16 cellular contexts compared by ENCODE assay signal in the genomic region with DNA sequence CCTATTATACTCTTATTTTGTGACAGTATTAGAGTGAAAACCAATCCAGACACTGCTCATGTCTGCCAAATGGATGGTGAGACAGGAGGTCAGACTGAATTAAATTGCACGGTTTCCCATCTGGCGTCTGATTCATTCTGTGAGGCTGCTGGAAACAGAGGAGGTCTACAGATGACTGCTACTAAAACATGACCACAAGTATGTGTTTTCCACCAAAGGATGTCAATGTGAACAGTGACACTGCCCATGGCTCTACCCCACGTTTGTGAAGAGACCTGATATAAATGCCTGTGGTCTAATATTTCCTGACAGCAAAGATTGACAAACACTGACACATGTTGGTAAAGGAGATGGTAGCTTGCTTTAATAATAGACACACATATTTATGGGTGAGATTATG.
DNase-seq lines count a peak whose midpoint lies in the region; TF ChIP-seq lines count a peak whose summit lies in the region.
"Had no signal": no experiment of that assay in that cellular context is flagged by ENCODE, and none has a peak within 500 bp of the region (broad histone marks: within the 10 kb centered on the region; RNA-seq: fewer than 3 reads in every experiment).

No MANE protein-coding gene starts in this region.

- TF ChIP-seq CTCF in RWPE1 (conservative IDR thresholded peaks at IDR 0.05; ENCODE audit: low read depth): no peak

- no peaks in the 10 kb centered on the region for H3K27me3 Mint-ChIP-seq in activated T-cell treated with anti-CD3 and anti-CD28 coated beads, Interleukin-2, amount 50 U/mL, for 24 hours

- no peak overlapping the region for H3K27ac ChIP-seq in RWPE1
- H3K27ac ChIP-seq: BLaER1, HL-60 had no signal

- H3K27ac Mint-ChIP-seq in activated T-cell treated with anti-CD3 and anti-CD28 coated beads, Interleukin-2, amount 50 U/mL, for 24 hours: no peak overlapping the region
- H3K27ac Mint-ChIP-seq: activated naive CD4-positive, alpha-beta T cell treated with anti-CD3 and anti-CD28 coated beads, Interleukin-2, amount 50 U/mL, for 24 hours; stimulated activated effector memory CD8-positive, alpha-beta T cell treated with anti-CD3 and anti-CD28 coated beads, Interleukin-12 subunit alpha, Interleukin-12 subunit beta, amount 100 ng/mL, for 72 hours; WTC11 had no signal

- H3K9me3 Mint-ChIP-seq in activated T-cell treated with anti-CD3 and anti-CD28 coated beads, Interleukin-2, amount 50 U/mL, for 24 hours: no peaks in the 10 kb centered on the region

- H3K4me1 Mint-ChIP-seq in activated T-cell treated with anti-CD3 and anti-CD28 coated beads, Interleukin-2, amount 50 U/mL, for 24 hours (ENCODE audit: low read depth): no peaks in the 10 kb centered on the region
- H3K4me1 Mint-ChIP-seq: activated naive CD4-positive, alpha-beta T cell treated with anti-CD3 and anti-CD28 coated beads, Interleukin-2, amount 50 U/mL, for 24 hours; stimulated activated effector memory CD8-positive, alpha-beta T cell treated with anti-CD3 and anti-CD28 coated beads, Interleukin-12 subunit alpha, Interleukin-12 subunit beta, amount 100 ng/mL, for 72 hours had no signal

- DNase-seq in Daoy (ENCODE audit: low read depth): peak; percentile 85
- DNase-seq in NCI-H524 treated with DMSO at 0.1 percent for 48 hours (lab: John Stamatoyannopoulos, UW): peak; percentile 23
- peak; percentile 25 for DNase-seq in dedifferentiated amniotic fluid mesenchymal stem cell (ENCODE audit: extremely low spot score)
- peak; percentile 78 for DNase-seq in non-pigmented ciliary epithelial cell (ENCODE audit: low read depth)
- no peak for DNase-seq in RWPE1 (ENCODE audit: low spot score)
- no peak for DNase-seq in effector CD4-positive, alpha-beta T cell
- no peak for DNase-seq in occipital lobe (lab: John Stamatoyannopoulos, UW)
- DNase-seq in activated T-cell treated with anti-CD3 and anti-CD28 coated beads, Interleukin-2, amount 50 U/mL, for 24 hours: no peak
- DNase-seq: dermis blood vessel endothelial cell; NCI-H2029; stimulated activated CD4-positive, alpha-beta T cell treated with anti-CD3 and anti-CD28 coated beads, Interleukin-4, amount 100 ng/mL, for 24 hours had no signal

- POLR2A ChIA-PET in RWPE1 (lab: Yijun Ruan, JAX; ENCODE audit: low non-redundant PET): no interaction called here

- CTCF ChIA-PET in RWPE1 (lab: Yijun Ruan, JAX): no interaction called here

- H3K4me3 Mint-ChIP-seq in activated T-cell treated with anti-CD3 and anti-CD28 coated beads, Interleukin-2, amount 50 U/mL, for 24 hours: no peak overlapping the region
- H3K4me3 Mint-ChIP-seq: activated naive CD4-positive, alpha-beta T cell treated with anti-CD3 and anti-CD28 coated beads, Interleukin-2, amount 50 U/mL, for 24 hours; stimulated activated effector memory CD8-positive, alpha-beta T cell treated with anti-CD3 and anti-CD28 coated beads, Interleukin-12 subunit alpha, Interleukin-12 subunit beta, amount 100 ng/mL, for 72 hours; WTC11 had no signal

- no peaks in the 10 kb centered on the region for H3K36me3 Mint-ChIP-seq in activated T-cell treated with anti-CD3 and anti-CD28 coated beads, Interleukin-2, amount 50 U/mL, for 24 hours (ENCODE audit: low read depth)
- H3K36me3 Mint-ChIP-seq: activated naive CD4-positive, alpha-beta T cell treated with anti-CD3 and anti-CD28 coated beads, Interleukin-2, amount 50 U/mL, for 24 hours; stimulated activated effector memory CD8-positive, alpha-beta T cell treated with anti-CD3 and anti-CD28 coated beads, Interleukin-12 subunit alpha, Interleukin-12 subunit beta, amount 100 ng/mL, for 72 hours; WTC11 had no signal

Comparison
In these comparisons a context has a peak if more than half of its experiments do, and no peak if none do; other contexts are left out.
1. DNase-seq: peak in Daoy (single experiment), NCI-H524 treated with DMSO at 0.1 percent for 48 hours (single experiment), dedifferentiated amniotic fluid mesenchymal stem cell (single experiment) and non-pigmented ciliary epithelial cell (single experiment); none in RWPE1 (single experiment), effector CD4-positive, alpha-beta T cell (single experiment), occipital lobe (single experiment) and activated T-cell treated with anti-CD3 and anti-CD28 coated beads, Interleukin-2, amount 50 U/mL, for 24 hours (single experiment).